1 cellular context compared by ENCODE assay signal in genomic region chr17:74467221-74467951, GRCh38.
TF ChIP-seq lines count a peak whose summit lies in the region.

No MANE protein-coding gene starts in this region.

TF ChIP-seq in HepG2, 621 proteins besides CTCF, POLR2A, EP300 and RAD21:
- no peak for TF ChIP-seq KIAA2018 (CRISPR knock-in tag; IDR thresholded peaks at IDR 0.05; ENCODE audit: borderline replicate concordance)
- no peak for TF ChIP-seq ZNF569 (CRISPR knock-in tag; IDR thresholded peaks at IDR 0.05; ENCODE audit: borderline replicate concordance)
- peak; percentile 87 to 95 for TF ChIP-seq MAFK (conservative IDR thresholded peaks at IDR 0.05 in 1 of 2, IDR thresholded peaks at IDR 0.05 in 1 of 2; ENCODE audit: low read length in 2 of 2)
- TF ChIP-seq MAFF (IDR thresholded peaks at IDR 0.05; ENCODE audit: low read depth, low read length): peak; percentile 88
- TF ChIP-seq ZNF263 (CRISPR knock-in tag; IDR thresholded peaks at IDR 0.05): peak; percentile 67
